ENCODE assay signal across 28 cellular contexts in genomic region chr13:91950803-91951202, GRCh38.
"Had no signal": no experiment of that assay in that cellular context is flagged by ENCODE, and none has a peak within 500 bp of the region (broad histone marks: within the 10 kb centered on the region; RNA-seq: fewer than 3 reads in every experiment).

No MANE protein-coding gene starts in this region.

- H3K9me3 ChIP-seq: heart left ventricle had no signal

- H3K27ac ChIP-seq: brain microvascular endothelial cell, coronary artery, dorsolateral prefrontal cortex, heart left ventricle had no signal

- FAIRE-seq: astrocyte, bronchial epithelial cell had no signal

- H3K4me1 ChIP-seq: heart left ventricle had no signal

- H3K36me3 Mint-ChIP-seq: activated naive CD4-positive, alpha-beta T cell treated with anti-CD3 and anti-CD28 coated beads, Interleukin-2, amount 10 ng/mL, durations not matched to agents 7 days and 5 days; activated naive CD8-positive, alpha-beta T cell; WTC11 had no signal

- H3K4me3 ChIP-seq: coronary artery, dorsolateral prefrontal cortex, heart left ventricle had no signal

- DNase-seq: activated CD4-positive, alpha-beta memory T cell treated with anti-CD3 and anti-CD28 coated beads, Interleukin-2, amount 10 ng/mL, durations not matched to agents 7 days and 5 days; activated CD4-positive, alpha-beta T cell treated with anti-CD3 and anti-CD28 coated beads for 1 hour; activated CD4-positive, alpha-beta T cell treated with anti-CD3 and anti-CD28 coated beads for 4 hours; activated CD4-positive, alpha-beta T cell treated with anti-CD3 and anti-CD28 coated beads, Interleukin-2, amount 10 ng/mL, durations not matched to agents 7 days and 5 days; activated CD4-positive, alpha-beta T cell treated with anti-CD3 and anti-CD28 coated beads, Interleukin-2, amount 50 U/mL, for 4 hours; activated CD8-positive, alpha-beta memory T cell treated with anti-CD3 and anti-CD28 coated beads for 24 hours; activated gamma-delta T cell; activated naive CD4-positive, alpha-beta T cell; activated naive CD4-positive, alpha-beta T cell treated with anti-CD3 and anti-CD28 coated beads, Interleukin-2, amount 10 ng/mL, durations not matched to agents 7 days and 5 days; activated T-cell treated with anti-CD3 and anti-CD28 coated beads, Interleukin-2, amount 50 U/mL, for 4 hours; amniotic stem cell; anterior cingulate cortex; brain microvascular endothelial cell; dorsolateral prefrontal cortex; effector memory CD4-positive, alpha-beta T cell; endodermal cell; foreskin fibroblast; heart left ventricle; T-helper 2 cell had no signal

- H3K27me3 ChIP-seq: brain microvascular endothelial cell, dorsolateral prefrontal cortex, heart left ventricle had no signal

- H3K27ac Mint-ChIP-seq: activated CD4-positive, alpha-beta memory T cell treated with anti-CD3 and anti-CD28 coated beads, Interleukin-2, amount 10 ng/mL, durations not matched to agents 7 days and 5 days; activated CD4-positive, alpha-beta T cell treated with anti-CD3 and anti-CD28 coated beads, Interleukin-2, amount 10 ng/mL, durations not matched to agents 7 days and 5 days; activated naive CD4-positive, alpha-beta T cell treated with anti-CD3 and anti-CD28 coated beads, Interleukin-2, amount 10 ng/mL, durations not matched to agents 7 days and 5 days; activated naive CD8-positive, alpha-beta T cell; activated T-helper 1 cell treated with anti-CD3 and anti-CD28 coated beads, Interleukin-12 subunit alpha, Interleukin-12 subunit beta, Interleukin-2, Interleukin-4 antibody, amounts not matched to agents 30 ng/mL and 10 ng/mL and 1 ng/mL, durations not matched to agents 14 hours and 24 hours and 36 hours; activated T-helper 2 cell treated with anti-CD3 and anti-CD28 coated beads, Interferon-gamma antibody, Interleukin-2, Interleukin-4, amounts not matched to agents 10 μg/mL and 5 μg/mL and 100 μg/mL, durations not matched to agents 14 hours and 24 hours and 36 hours; dendritic cell treated with granulocyte-macrophage colony-stimulating factor and Interleukin-4, amounts not matched to agents 40 ng/mL and 50 ng/mL, for 4 days; endodermal cell; WTC11 had no signal

- ATAC-seq: activated T-cell treated with anti-CD3 and anti-CD28 coated beads, Interleukin-2, amount 50 U/mL, for 4 hours; esophagus mucosa; heart left ventricle; WTC11 had no signal

- H3K9me3 Mint-ChIP-seq: activated CD4-positive, alpha-beta memory T cell treated with anti-CD3 and anti-CD28 coated beads, Interleukin-2, amount 10 ng/mL, durations not matched to agents 7 days and 5 days; activated CD4-positive, alpha-beta T cell treated with anti-CD3 and anti-CD28 coated beads, Interleukin-2, amount 10 ng/mL, durations not matched to agents 7 days and 5 days; activated naive CD4-positive, alpha-beta T cell treated with anti-CD3 and anti-CD28 coated beads, Interleukin-2, amount 10 ng/mL, durations not matched to agents 7 days and 5 days; activated T-cell treated with anti-CD3 and anti-CD28 coated beads, Interleukin-2, amount 50 U/mL, for 4 hours; activated T-helper 1 cell treated with anti-CD3 and anti-CD28 coated beads, Interleukin-12 subunit alpha, Interleukin-12 subunit beta, Interleukin-2, Interleukin-4 antibody, amounts not matched to agents 30 ng/mL and 10 ng/mL and 1 ng/mL, durations not matched to agents 14 hours and 24 hours and 36 hours; activated T-helper 2 cell treated with anti-CD3 and anti-CD28 coated beads, Interferon-gamma antibody, Interleukin-2, Interleukin-4, amounts not matched to agents 10 μg/mL and 5 μg/mL and 100 μg/mL, durations not matched to agents 14 hours and 24 hours and 36 hours; dendritic cell treated with granulocyte-macrophage colony-stimulating factor and Interleukin-4, amounts not matched to agents 40 ng/mL and 50 ng/mL, for 4 days; endodermal cell; WTC11 had no signal

- H3K36me3 ChIP-seq: brain microvascular endothelial cell, heart left ventricle had no signal
